ENCODE assay signal across 8 cellular contexts in genomic region chr9:87336914-87337333, GRCh38.
A peak's percentile ranks its signal among the peaks of the same experiment; 100 is the strongest.
DNase-seq lines count a peak whose midpoint lies in the region; ATAC-seq lines count a peak whose summit lies in the region.

No MANE protein-coding gene starts in this region.

- peaks cover 3% of the 10 kb centered on the region for H3K27me3 ChIP-seq in GM23248 (replicated peaks; ENCODE audit: insufficient read depth)

- H3K79me2 ChIP-seq in GM23248 (ENCODE audit: insufficient read depth): no peaks in the 10 kb centered on the region

- in situ Hi-C loops in GM23248 (cut with MboI): loop anchor here (25.0 kb wide), 1 partner anchor 475 kb away; no protein-coding TSS in a partner anchor

- no peaks in the 10 kb centered on the region for H4K20me1 ChIP-seq in GM23248 (ENCODE audit: insufficient read depth)

- no peaks in the 10 kb centered on the region for H3K9me3 ChIP-seq in GM23248 (ENCODE audit: low read depth)

- no peaks in the 10 kb centered on the region for H3K36me3 ChIP-seq in GM23248 (ENCODE audit: low read depth)

- H3K4me3 Mint-ChIP-seq in activated T-helper 2 cell treated with anti-CD3 and anti-CD28 coated beads, Interferon-gamma antibody, Interleukin-2, Interleukin-4, amounts not matched to agents 10 μg/mL and 5 μg/mL and 100 μg/mL, durations not matched to agents 14 hours and 24 hours and 36 hours (ENCODE audit: low read depth): peak overlapping the region; percentile 65

- DNase-seq in COLO829 (ENCODE audit: low spot score): peak; percentile 62
- DNase-seq in GM23248: peak; percentile 92
- DNase-seq in NCI-H2171 treated with DMSO at 0.1 percent for 48 hours (lab: John Stamatoyannopoulos, UW): peak; percentile 84
- no peak for DNase-seq in activated T-helper 2 cell treated with anti-CD3 and anti-CD28 coated beads, Interferon-gamma antibody, Interleukin-2, Interleukin-4, amounts not matched to agents 10 μg/mL and 5 μg/mL and 100 μg/mL, durations not matched to agents 14 hours and 24 hours and 36 hours (ENCODE audit: low spot score)
- peak; percentile 51 for DNase-seq in glomerular endothelial cell (ENCODE audit: extremely low read depth, low read depth, low spot score)
- peak; percentile 36 for DNase-seq in occipital lobe (lab: John Stamatoyannopoulos, UW)
- no peak for DNase-seq in NCI-H187 (lab: John Stamatoyannopoulos, UW)

- no peak overlapping the region for H3K27ac ChIP-seq in GM23248

- peak overlapping the region; percentile 68 for H3K4me3 ChIP-seq in GM23248

- H3K4me1 Mint-ChIP-seq in activated T-helper 2 cell treated with anti-CD3 and anti-CD28 coated beads, Interferon-gamma antibody, Interleukin-2, Interleukin-4, amounts not matched to agents 10 μg/mL and 5 μg/mL and 100 μg/mL, durations not matched to agents 14 hours and 24 hours and 36 hours (ENCODE audit: low read depth): peaks cover 8% of the 10 kb centered on the region

- no peak for ATAC-seq in GM21723 (IDR thresholded peaks at IDR 0.05; ENCODE audit: unreplicated experiment)

- intact Hi-C loops in activated T-helper 2 cell treated with anti-CD3 and anti-CD28 coated beads, Interferon-gamma antibody, Interleukin-2, Interleukin-4, amounts not matched to agents 10 μg/mL and 5 μg/mL and 100 μg/mL, durations not matched to agents 14 hours and 24 hours and 36 hours (cut with micrococcal nuclease): loop anchor here (1.0 to 5.0 kb wide), 3 partner anchors 165 to 475 kb away; no protein-coding TSS in a partner anchor

- H3K27ac Mint-ChIP-seq in activated T-helper 2 cell treated with anti-CD3 and anti-CD28 coated beads, Interferon-gamma antibody, Interleukin-2, Interleukin-4, amounts not matched to agents 10 μg/mL and 5 μg/mL and 100 μg/mL, durations not matched to agents 14 hours and 24 hours and 36 hours: no peak overlapping the region

- H3K4me2 ChIP-seq in GM23248 (ENCODE audit: unreplicated experiment): peak overlapping the region; percentile 96

- H3K9ac ChIP-seq in GM23248: peak overlapping the region; percentile 8; the same call in 1 of the 2 replicates

- no peaks in the 10 kb centered on the region for H3K36me3 Mint-ChIP-seq in activated T-helper 2 cell treated with anti-CD3 and anti-CD28 coated beads, Interferon-gamma antibody, Interleukin-2, Interleukin-4, amounts not matched to agents 10 μg/mL and 5 μg/mL and 100 μg/mL, durations not matched to agents 14 hours and 24 hours and 36 hours (ENCODE audit: low read depth)

- no peaks in the 10 kb centered on the region for H3K9me2 ChIP-seq in GM23248 (ENCODE audit: insufficient read depth)

- H3K9me3 Mint-ChIP-seq in activated T-helper 2 cell treated with anti-CD3 and anti-CD28 coated beads, Interferon-gamma antibody, Interleukin-2, Interleukin-4, amounts not matched to agents 10 μg/mL and 5 μg/mL and 100 μg/mL, durations not matched to agents 14 hours and 24 hours and 36 hours: no peaks in the 10 kb centered on the region

- peaks cover 9% of the 10 kb centered on the region for H3K4me1 ChIP-seq in GM23248 (ENCODE audit: insufficient read depth)

- peaks cover 27% of the 10 kb centered on the region for H3K27me3 Mint-ChIP-seq in activated T-helper 2 cell treated with anti-CD3 and anti-CD28 coated beads, Interferon-gamma antibody, Interleukin-2, Interleukin-4, amounts not matched to agents 10 μg/mL and 5 μg/mL and 100 μg/mL, durations not matched to agents 14 hours and 24 hours and 36 hours (ENCODE audit: low read depth)

- H3F3A ChIP-seq in GM23248 (ENCODE audit: insufficient read depth): no peaks in the 10 kb centered on the region

- 1 to 3% methylated on average over 12 of the region's 12 CpGs for WGBS in GM23248 (ENCODE audit: low coverage in 1 of 2, low lambda C conversion rate in 2 of 2, missing lambda C conversion rate in 2 of 2), 2 experiments

- H2AFZ ChIP-seq in GM23248: peak overlapping the region; percentile 63

Comparison
In these comparisons a context has a peak if more than half of its experiments do, and no peak if none do; other contexts are left out.
1. DNase-seq: peak in COLO829 (single experiment), GM23248 (single experiment), NCI-H2171 treated with DMSO at 0.1 percent for 48 hours (single experiment), glomerular endothelial cell (single experiment) and occipital lobe (single experiment); none in activated T-helper 2 cell treated with anti-CD3 and anti-CD28 coated beads, Interferon-gamma antibody, Interleukin-2, Interleukin-4, amounts not matched to agents 10 μg/mL and 5 μg/mL and 100 μg/mL, durations not matched to agents 14 hours and 24 hours and 36 hours (single experiment) and NCI-H187 (0 of 2).